1 cellular context compared by ENCODE assay signal in genomic region chr10:94038024-94038423, GRCh38.
TF ChIP-seq lines count a peak whose summit lies in the region.

No MANE protein-coding gene starts in this region.

TF ChIP-seq in IMR-90, 13 proteins besides CTCF, POLR2A, EP300 and RAD21:
- TF ChIP-seq CEBPB (IDR thresholded peaks at IDR 0.05; ENCODE audit: low read depth, low read length) (no peak), BHLHE40 (IDR thresholded peaks at IDR 0.05; ENCODE audit: low read depth, low read length) (no peak), SMC3 (IDR thresholded peaks at IDR 0.05; ENCODE audit: low read depth, low read length) (no peak), NFE2L2 (IDR thresholded peaks at IDR 0.05; ENCODE audit: low read depth, low read length) (0 out of 2 replicates have a peak, but pooled peaks have one; percentile 10), RCOR1 (IDR thresholded peaks at IDR 0.05; ENCODE audit: insufficient replicate concordance, low read length) (no peak), USF2 (IDR thresholded peaks at IDR 0.05; ENCODE audit: low read depth, low read length) (no peak), CHD1 (IDR thresholded peaks at IDR 0.05; ENCODE audit: low read depth, low read length) (no peak), RFX5 (IDR thresholded peaks at IDR 0.05; ENCODE audit: low read depth, low read length) (no peak)
